Comparison of ENCODE assay signal across 10 cellular contexts in the genomic region with DNA sequence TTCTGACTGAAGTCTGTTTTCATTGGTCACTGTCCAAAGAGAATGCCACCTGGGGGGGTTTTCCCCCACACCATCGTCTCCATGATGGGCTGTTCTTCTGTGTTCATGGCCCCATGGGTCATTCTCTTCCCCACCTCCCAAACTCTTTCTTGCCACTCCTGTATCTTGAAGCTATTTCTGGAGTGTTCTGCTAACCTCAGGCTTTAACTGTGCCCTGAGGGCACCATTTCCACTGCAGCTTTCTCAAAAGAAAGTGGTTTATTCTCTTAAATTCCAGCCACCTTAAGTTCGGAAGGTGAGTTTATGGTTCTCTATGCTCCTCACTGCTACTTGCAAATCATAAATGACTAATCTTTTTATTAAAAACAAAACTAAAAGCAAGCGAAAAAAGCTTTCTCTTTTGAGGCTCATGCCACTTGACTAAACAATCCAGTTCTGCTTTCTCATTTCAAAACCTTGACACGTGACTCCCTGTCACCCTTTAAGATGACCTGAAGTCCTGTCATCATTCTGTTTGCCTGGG. TPM values are rescaled to one million over a fixed set of nuclear protein-coding genes. Genes with fewer than 3 reads are reported as not detected.
A peak's percentile ranks its signal among the peaks of the same experiment; 100 is the strongest.
DNase-seq lines count a peak whose midpoint lies in the region; ATAC-seq and TF ChIP-seq lines count a peak whose summit lies in the region.
"Had no signal": no experiment of that assay in that cellular context is flagged by ENCODE, and none has a peak within 500 bp of the region (broad histone marks: within the 10 kb centered on the region; RNA-seq: fewer than 3 reads in every experiment).

No MANE protein-coding gene starts in this region.

- H3K9me3 ChIP-seq in CD8-positive, alpha-beta memory T cell (ENCODE audit: low read length): no peaks in the 10 kb centered on the region
- H3K9me3 ChIP-seq in sigmoid colon: no peaks in the 10 kb centered on the region

- intact Hi-C loops in activated T-helper 1 cell treated with anti-CD3 and anti-CD28 coated beads, Interleukin-12 subunit alpha, Interleukin-12 subunit beta, Interleukin-2, Interleukin-4 antibody, amounts not matched to agents 30 ng/mL and 10 ng/mL and 1 ng/mL, durations not matched to agents 14 hours and 24 hours and 36 hours (cut with micrococcal nuclease): loop anchor here (1.0 to 10.0 kb wide), 8 partner anchors 9 to 1074 kb away; a partner anchor contains a TSS
- intact Hi-C loops in sigmoid colon (cut with DNase I): no loop called here

- 26 to 35% methylated on average over 4 of the region's 4 CpGs for WGBS in sigmoid colon, 2 donors

- peaks cover 17 to 29% (median 29%) of the 10 kb centered on the region in 3 donors for H3K4me1 Mint-ChIP-seq in CD8-positive, alpha-beta memory T cell
- H3K4me1 Mint-ChIP-seq in activated T-helper 1 cell treated with anti-CD3 and anti-CD28 coated beads, Interleukin-12 subunit alpha, Interleukin-12 subunit beta, Interleukin-2, Interleukin-4 antibody, amounts not matched to agents 30 ng/mL and 10 ng/mL and 1 ng/mL, durations not matched to agents 14 hours and 24 hours and 36 hours (ENCODE audit: low read depth): peaks cover 16% of the 10 kb centered on the region

- H3K27me3 ChIP-seq in CD8-positive, alpha-beta memory T cell (ENCODE audit: insufficient read depth, low read length, poor library complexity, severe bottlenecking): no peaks in the 10 kb centered on the region
- no peaks in the 10 kb centered on the region for H3K27me3 ChIP-seq in sigmoid colon

- ATAC-seq in GM19324 (IDR thresholded peaks at IDR 0.05; ENCODE audit: low FRiP score, unreplicated experiment): peak; percentile 91
- ATAC-seq in HG03159 (IDR thresholded peaks at IDR 0.05; ENCODE audit: unreplicated experiment): peak; percentile 93
- ATAC-seq: HCT116 had no signal

- H3K27ac ChIP-seq in CD8-positive, alpha-beta memory T cell (ENCODE audit: low read depth, low read length): no peak overlapping the region
- H3K27ac ChIP-seq in sigmoid colon: no peak overlapping the region

- TF ChIP-seq CTCF in sigmoid colon (IDR thresholded peaks at IDR 0.05): no peak

- no peaks in the 10 kb centered on the region for H3K36me3 Mint-ChIP-seq in CD8-positive, alpha-beta memory T cell
- peaks cover 2% of the 10 kb centered on the region for H3K36me3 Mint-ChIP-seq in activated T-helper 1 cell treated with anti-CD3 and anti-CD28 coated beads, Interleukin-12 subunit alpha, Interleukin-12 subunit beta, Interleukin-2, Interleukin-4 antibody, amounts not matched to agents 30 ng/mL and 10 ng/mL and 1 ng/mL, durations not matched to agents 14 hours and 24 hours and 36 hours (ENCODE audit: low read depth)

- H3K27me3 Mint-ChIP-seq in CD8-positive, alpha-beta memory T cell: no peaks in the 10 kb centered on the region
- peaks cover 3% of the 10 kb centered on the region for H3K27me3 Mint-ChIP-seq in activated T-helper 1 cell treated with anti-CD3 and anti-CD28 coated beads, Interleukin-12 subunit alpha, Interleukin-12 subunit beta, Interleukin-2, Interleukin-4 antibody, amounts not matched to agents 30 ng/mL and 10 ng/mL and 1 ng/mL, durations not matched to agents 14 hours and 24 hours and 36 hours (ENCODE audit: insufficient read depth)

- CTCF ChIA-PET in CD8-positive, alpha-beta memory T cell (lab: Charles Lee): interaction anchor here (1.3 to 1.4 kb wide), 2 partner anchors 12 to 18 kb away, joined by 3 read pairs; no protein-coding TSS in a partner anchor
- CTCF ChIA-PET in HEK293T (lab: Yijun Ruan, JAX): no interaction called here

- TF ChIP-seq POLR2A in sigmoid colon (IDR thresholded peaks at IDR 0.05): no peak

- POLR2A ChIA-PET in CD8-positive, alpha-beta memory T cell (lab: Charles Lee): interaction anchor here (0.7 kb wide), 2 partner anchors 57 to 90 kb away, joined by 3 to 5 read pairs; no protein-coding TSS in a partner anchor
- POLR2A ChIA-PET in HEK293T (lab: Yijun Ruan, JAX): no interaction called here

- peak overlapping the region in 6 of 7 donors; percentile 17 to 79 (median 56) for H3K4me3 Mint-ChIP-seq in CD8-positive, alpha-beta memory T cell
- H3K4me3 Mint-ChIP-seq in activated T-helper 1 cell treated with anti-CD3 and anti-CD28 coated beads, Interleukin-12 subunit alpha, Interleukin-12 subunit beta, Interleukin-2, Interleukin-4 antibody, amounts not matched to agents 30 ng/mL and 10 ng/mL and 1 ng/mL, durations not matched to agents 14 hours and 24 hours and 36 hours: peak overlapping the region; percentile 57

- peaks cover 4% of the 10 kb centered on the region for H3K4me1 ChIP-seq in CD8-positive, alpha-beta memory T cell (ENCODE audit: insufficient read depth, low read length)
- H3K4me1 ChIP-seq in sigmoid colon: no peaks in the 10 kb centered on the region

- peak overlapping the region; percentile 31 to 90 (median 80) for H3K27ac Mint-ChIP-seq in CD8-positive, alpha-beta memory T cell
- peak overlapping the region; percentile 81 for H3K27ac Mint-ChIP-seq in activated T-helper 1 cell treated with anti-CD3 and anti-CD28 coated beads, Interleukin-12 subunit alpha, Interleukin-12 subunit beta, Interleukin-2, Interleukin-4 antibody, amounts not matched to agents 30 ng/mL and 10 ng/mL and 1 ng/mL, durations not matched to agents 14 hours and 24 hours and 36 hours

- H3K9me3 Mint-ChIP-seq in CD8-positive, alpha-beta memory T cell: no peaks in the 10 kb centered on the region
- peaks cover 3% of the 10 kb centered on the region for H3K9me3 Mint-ChIP-seq in activated T-helper 1 cell treated with anti-CD3 and anti-CD28 coated beads, Interleukin-12 subunit alpha, Interleukin-12 subunit beta, Interleukin-2, Interleukin-4 antibody, amounts not matched to agents 30 ng/mL and 10 ng/mL and 1 ng/mL, durations not matched to agents 14 hours and 24 hours and 36 hours

- no peak for TF ChIP-seq EP300 in sigmoid colon (IDR thresholded peaks at IDR 0.05)

- H3K36me3 ChIP-seq in CD8-positive, alpha-beta memory T cell (ENCODE audit: insufficient read depth, low read length): no peaks in the 10 kb centered on the region
- no peaks in the 10 kb centered on the region for H3K36me3 ChIP-seq in sigmoid colon

- no peak for DNase-seq in CD8-positive, alpha-beta memory T cell
- DNase-seq in activated T-helper 1 cell treated with anti-CD3 and anti-CD28 coated beads, Interleukin-12 subunit alpha, Interleukin-12 subunit beta, Interleukin-2, Interleukin-4 antibody, amounts not matched to agents 30 ng/mL and 10 ng/mL and 1 ng/mL, durations not matched to agents 14 hours and 24 hours and 36 hours (ENCODE audit: low spot score): peak; percentile 43
- DNase-seq in epidermal melanocyte (ENCODE audit: insufficient read length, low spot score): no peak
- DNase-seq in sigmoid colon: no peak
- no peak for DNase-seq in HEK293T (ENCODE audit: extremely low spot score)
- DNase-seq in NCI-H1092 treated with DMSO at 0.1 percent for 48 hours (lab: John Stamatoyannopoulos, UW): no peak

- H3K4me3 ChIP-seq in CD8-positive, alpha-beta memory T cell (ENCODE audit: low read length): no peak overlapping the region
- H3K4me3 ChIP-seq in sigmoid colon: no peak overlapping the region

TF ChIP-seq in HEK293T, 16 proteins besides CTCF, POLR2A, EP300 and RAD21:
- TF ChIP-seq SP1 (IDR thresholded peaks at IDR 0.05) (no peak), LEF1 (IDR thresholded peaks at IDR 0.05; ENCODE audit: borderline replicate concordance) (no peak), FOXA1 (IDR thresholded peaks at IDR 0.05) (no peak), ARNT (IDR thresholded peaks at IDR 0.05) (no peak)
TF ChIP-seq in HEK293T: peak in this region for 0.

RNA-seq across cellular contexts. Expression of a gene that starts 7.4 kb away (rescaled TPM):
- 10 to 100 TPM; 47.7 to 48.9 TPM for total RNA-seq in CD8-positive, alpha-beta memory T cell
- polyA plus RNA-seq in CD8-positive, alpha-beta memory T cell: 72.3 TPM
- 39.6 and 43.6 TPM in 2 replicates for total RNA-seq in activated T-helper 1 cell treated with anti-CD3 and anti-CD28 coated beads, Interleukin-12 subunit alpha, Interleukin-12 subunit beta, Interleukin-2, Interleukin-4 antibody, amounts not matched to agents 30 ng/mL and 10 ng/mL and 1 ng/mL, durations not matched to agents 14 hours and 24 hours and 36 hours
- total RNA-seq in sigmoid colon: 1 to 10 TPM; 3.3 to 5.0 (median 3.8) TPM
- 10 to 100 TPM in 1 of 3 donors, 1 to 10 TPM in 2; 1.4 to 11.4 (median 3.0) TPM for polyA plus RNA-seq in sigmoid colon
- polyA plus RNA-seq: neural cell had no signal
